ENCODE assay signal across 1 cellular context in genomic region chr3:39408493-39409372, GRCh38.
A peak's percentile ranks its signal among the peaks of the same experiment; 100 is the strongest.
TF ChIP-seq lines count a peak whose summit lies in the region.

No MANE protein-coding gene starts in this region.

TF ChIP-seq in H1, 55 proteins besides CTCF, POLR2A, EP300 and RAD21:
- no peak for TF ChIP-seq PHF8 (conservative IDR thresholded peaks at IDR 0.05; ENCODE audit: low read depth, low read length)
- TF ChIP-seq RFX5 (IDR thresholded peaks at IDR 0.05; ENCODE audit: borderline replicate concordance, low read depth, low read length): no peak
- no peak for TF ChIP-seq FOSL1 (IDR thresholded peaks at IDR 0.05; ENCODE audit: insufficient read depth, low read depth, low read length)
- TF ChIP-seq RNF2 (IDR thresholded peaks at IDR 0.05; ENCODE audit: borderline replicate concordance, low read depth, low read length, missing control alignments, poor library complexity, severe bottlenecking): no peak
- TF ChIP-seq SIRT6 (IDR thresholded peaks at IDR 0.05; ENCODE audit: low read length): no peak
- TF ChIP-seq POLR2AphosphoS5 (IDR thresholded peaks at IDR 0.05; ENCODE audit: low read depth, low read length): peak; percentile 17; the same call in 1 of the 2 replicates
- no peak for TF ChIP-seq RXRA (IDR thresholded peaks at IDR 0.05; ENCODE audit: insufficient read depth, low read depth, low read length)
TF ChIP-seq in H1: peak in this region for 1.
